17 cellular contexts compared by ENCODE assay signal in the genomic region with DNA sequence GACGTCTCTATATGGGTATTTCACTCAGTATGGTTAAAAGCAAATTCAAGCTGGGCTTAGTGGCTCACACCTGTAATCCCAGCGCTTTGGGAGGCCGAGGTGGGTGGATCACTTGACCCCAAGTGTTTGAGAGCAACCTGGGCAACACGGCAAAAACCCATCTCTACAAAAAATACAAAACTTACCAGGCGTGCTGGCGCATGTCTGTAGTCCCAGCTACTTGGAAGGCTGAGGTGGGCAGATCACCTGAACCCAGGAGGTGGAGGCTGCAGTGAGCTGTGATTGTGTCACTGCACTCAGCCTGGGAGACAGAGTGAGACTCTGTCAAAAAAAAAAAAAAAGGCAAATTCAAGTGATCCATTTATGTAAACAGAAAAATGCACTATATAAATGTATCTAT. TPM values are rescaled to one million over a fixed set of nuclear protein-coding genes. Genes with fewer than 3 reads are reported as not detected.
"Had no signal": no experiment of that assay in that cellular context is flagged by ENCODE, and none has a peak within 500 bp of the region (broad histone marks: within the 10 kb centered on the region; RNA-seq: fewer than 3 reads in every experiment).

No MANE protein-coding gene starts in this region.

- ATAC-seq: gastroesophageal sphincter; right lobe of liver; stimulated activated naive CD8-positive, alpha-beta T cell treated with anti-CD3 and anti-CD28 coated beads, Interleukin-15, Interleukin-2, amounts not matched to agents 100 U/mL and 50 U/mL, for 24 hours; upper lobe of right lung had no signal

- H3K27ac ChIP-seq: adrenal gland, gastroesophageal sphincter, left ventricle myocardium inferior, prostate gland, right lobe of liver, suprapubic skin, upper lobe of right lung had no signal

- H3K36me3 ChIP-seq: adrenal gland, gastroesophageal sphincter, left ventricle myocardium inferior, prostate gland, right lobe of liver, suprapubic skin, upper lobe of right lung had no signal

- H3K9me3 ChIP-seq: adrenal gland, gastroesophageal sphincter, left ventricle myocardium inferior, prostate gland, right lobe of liver, suprapubic skin, upper lobe of right lung had no signal

- H3K4me1 ChIP-seq: adrenal gland, gastroesophageal sphincter, left ventricle myocardium inferior, right lobe of liver, suprapubic skin, upper lobe of right lung had no signal

- DNase-seq: activated CD4-positive, alpha-beta T cell treated with anti-CD3 and anti-CD28 coated beads, Interleukin-2, amount 50 U/mL, for 4 hours; activated CD4-positive, CD25-positive, alpha-beta regulatory T cell; activated naive CD4-positive, alpha-beta T cell treated with anti-CD3 and anti-CD28 coated beads, Interleukin-2, amount 50 U/mL, for 16 hours; activated T-cell treated with anti-CD3 and anti-CD28 coated beads, Interleukin-2, amount 50 U/mL, for 1 hour; adrenal gland; cortex of kidney; effector CD8-positive, alpha-beta T cell; left ventricle myocardium inferior; mesenchymal stem cell; occipital lobe; right lobe of liver; stimulated activated naive CD8-positive, alpha-beta T cell treated with anti-CD3 and anti-CD28 coated beads, Interleukin-15, Interleukin-2, amounts not matched to agents 100 U/mL and 50 U/mL, for 24 hours; upper lobe of right lung had no signal

- H3K27me3 ChIP-seq: adrenal gland, right lobe of liver, suprapubic skin, upper lobe of right lung had no signal

- H3K4me3 ChIP-seq: adrenal gland, gastroesophageal sphincter, left ventricle myocardium inferior, prostate gland, right lobe of liver, suprapubic skin, upper lobe of right lung had no signal

- FAIRE-seq: keratinocyte had no signal

RNA-seq across cellular contexts. Expression of a gene that starts 1.3 kb away (rescaled TPM):
- total RNA-seq: adrenal gland, left ventricle myocardium inferior, occipital lobe, suprapubic skin had no signal
